In the genomic region with DNA sequence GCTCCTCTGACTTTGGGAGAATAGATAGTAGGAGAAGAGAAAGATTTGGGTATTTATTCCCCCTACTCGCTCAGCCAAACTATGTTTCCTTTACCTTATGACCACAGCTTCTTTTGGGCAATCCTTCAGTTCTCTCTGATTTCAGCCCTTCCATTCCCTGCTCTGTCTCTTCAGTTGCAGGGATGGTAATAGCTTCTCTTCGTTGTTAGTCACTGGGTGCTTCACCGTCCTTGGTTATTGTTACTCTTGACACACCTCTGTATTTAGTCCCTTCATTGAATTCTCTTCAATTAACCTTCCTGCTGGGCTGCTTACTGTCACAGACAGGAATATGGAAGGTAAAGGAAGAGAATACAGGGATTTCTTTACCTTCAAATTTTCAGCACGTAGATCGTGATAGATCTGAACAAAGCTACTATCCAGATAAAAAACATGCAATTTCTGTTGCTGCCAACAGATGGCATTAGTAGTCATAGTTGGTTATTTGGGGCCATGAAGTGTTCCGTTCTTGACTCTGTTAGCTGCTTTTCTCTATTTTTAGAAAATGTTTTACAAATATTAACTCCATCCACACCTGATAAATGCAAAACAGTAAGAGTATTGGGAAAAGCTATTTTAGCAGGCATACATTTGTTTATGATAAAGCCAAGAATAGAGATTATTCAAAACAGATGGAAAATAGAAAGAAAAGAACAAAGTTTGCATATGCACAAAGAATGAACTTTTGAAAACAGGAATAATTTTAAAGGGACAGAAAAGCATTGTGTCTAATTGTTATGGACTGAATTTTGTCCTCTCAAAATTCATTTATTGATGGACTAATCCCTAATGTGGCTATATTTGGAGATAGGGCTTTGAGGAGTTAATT, we compare ENCODE assay signal across 8 cellular contexts. TPM values are rescaled to one million over a fixed set of nuclear protein-coding genes. Genes with fewer than 3 reads are reported as not detected.
DNase-seq lines count a peak whose midpoint lies in the region; ATAC-seq, FAIRE-seq and TF ChIP-seq lines count a peak whose summit lies in the region.

No MANE protein-coding gene starts in this region.

- peak; percentile 55 to 56 for TF ChIP-seq CTCF in endothelial cell of umbilical vein (IDR thresholded peaks at IDR 0.05; ENCODE audit: extremely low read depth in 1 of 2, insufficient read depth in 1 of 2, low read depth in 1 of 2, low read length in 2 of 2)

- H3K4me2 ChIP-seq in Karpas-422 (ENCODE audit: low read depth, low read length, poor library complexity, severe bottlenecking) (peak overlapping the region; percentile 55), endothelial cell of umbilical vein (ENCODE audit: insufficient read depth, low read length) (peak overlapping the region; percentile 87)

- no peaks in the 10 kb centered on the region for H3K36me3 ChIP-seq in Karpas-422 (ENCODE audit: insufficient read depth, low read length)
- H3K36me3 ChIP-seq in endothelial cell of umbilical vein (ENCODE audit: control insufficient read depth in 2 of 2, extremely low read depth in 1 of 2, insufficient read depth in 2 of 2, low read length in 2 of 2): no peaks in the 10 kb centered on the region

- POLR2A ChIA-PET in endothelial cell of umbilical vein (lab: Charles Lee): no interaction called here

- no peaks in the 10 kb centered on the region for H4K20me1 ChIP-seq in Karpas-422 (ENCODE audit: insufficient read depth, low read depth, low read length)
- no peaks in the 10 kb centered on the region for H4K20me1 ChIP-seq in endothelial cell of umbilical vein (replicated peaks; ENCODE audit: control insufficient read depth, extremely low read depth, insufficient read depth, low read length)

- no peaks in the 10 kb centered on the region for H3K9me1 ChIP-seq in endothelial cell of umbilical vein (replicated peaks; ENCODE audit: control insufficient read depth, extremely low read depth, insufficient read depth, low read length)

- H3K4me3 ChIP-seq in Karpas-422 (ENCODE audit: low read length) (peak overlapping the region; percentile 26; the same call in 1 of the 2 replicates), endothelial cell of umbilical vein (replicated peaks in 1 of 3; ENCODE audit: insufficient read depth in 1 of 3, low read depth in 1 of 3, low read length in 3 of 3) (peak overlapping the region in 1 of 3 experiments; percentile 16)

- TF ChIP-seq POLR2A in H54 (IDR thresholded peaks at IDR 0.05; ENCODE audit: low read depth, low read length): no peak
- TF ChIP-seq POLR2A in endothelial cell of umbilical vein (IDR thresholded peaks at IDR 0.05; ENCODE audit: low read depth, low read length): no peak

- H3K27ac ChIP-seq in Karpas-422 (ENCODE audit: low read length): no peak overlapping the region
- H3K27ac ChIP-seq in endothelial cell of umbilical vein (ENCODE audit: insufficient read depth, low read depth, low read length): no peak overlapping the region

- H3K79me2 ChIP-seq in Karpas-422 (ENCODE audit: low read length) (no peaks in the 10 kb centered on the region), endothelial cell of umbilical vein (ENCODE audit: control insufficient read depth, insufficient read depth, low read length) (no peaks in the 10 kb centered on the region)

- no peak overlapping the region for H3K27ac Mint-ChIP-seq in activated T-cell treated with anti-CD3 and anti-CD28 coated beads, Interleukin-2, amount 50 U/mL, for 24 hours

- peaks cover 11% of the 10 kb centered on the region for H3K27me3 Mint-ChIP-seq in activated T-cell treated with anti-CD3 and anti-CD28 coated beads, Interleukin-2, amount 50 U/mL, for 4 hours (ENCODE audit: low read depth)
- peaks cover 12% of the 10 kb centered on the region for H3K27me3 Mint-ChIP-seq in activated T-cell treated with anti-CD3 and anti-CD28 coated beads, Interleukin-2, amount 50 U/mL, for 24 hours

- peak overlapping the region; percentile 29 for H3K4me3 Mint-ChIP-seq in activated T-cell treated with anti-CD3 and anti-CD28 coated beads, Interleukin-2, amount 50 U/mL, for 4 hours
- no peak overlapping the region for H3K4me3 Mint-ChIP-seq in activated T-cell treated with anti-CD3 and anti-CD28 coated beads, Interleukin-2, amount 50 U/mL, for 24 hours

- no peaks in the 10 kb centered on the region for H3K36me3 Mint-ChIP-seq in activated T-cell treated with anti-CD3 and anti-CD28 coated beads, Interleukin-2, amount 50 U/mL, for 4 hours (ENCODE audit: insufficient read depth)
- H3K36me3 Mint-ChIP-seq in activated T-cell treated with anti-CD3 and anti-CD28 coated beads, Interleukin-2, amount 50 U/mL, for 24 hours (ENCODE audit: low read depth): no peaks in the 10 kb centered on the region

- H3K9me3 ChIP-seq in Karpas-422 (ENCODE audit: low read length) (no peaks in the 10 kb centered on the region), endothelial cell of umbilical vein (replicated peaks; ENCODE audit: control insufficient read depth, insufficient read depth, low read length) (no peaks in the 10 kb centered on the region)

- peak overlapping the region; percentile 82; the same call in 1 of the 2 replicates for H2AFZ ChIP-seq in Karpas-422 (ENCODE audit: low read length)
- peak overlapping the region; percentile 89 for H2AFZ ChIP-seq in endothelial cell of umbilical vein (ENCODE audit: low read depth, low read length)

- no peaks in the 10 kb centered on the region for H3K9me2 ChIP-seq in Karpas-422 (replicated peaks; ENCODE audit: insufficient read depth, low read length)

- H3K9me3 Mint-ChIP-seq in activated T-cell treated with anti-CD3 and anti-CD28 coated beads, Interleukin-2, amount 50 U/mL, for 4 hours: no peaks in the 10 kb centered on the region
- no peaks in the 10 kb centered on the region for H3K9me3 Mint-ChIP-seq in activated T-cell treated with anti-CD3 and anti-CD28 coated beads, Interleukin-2, amount 50 U/mL, for 24 hours

- CTCF ChIA-PET in endothelial cell of umbilical vein (lab: Charles Lee): interaction anchor here (0.6 to 1.7 kb wide), 56 partner anchors 9 to 1992 kb away, joined by 3 to 169 read pairs (median 4); a partner anchor contains a TSS

- no TSS peak for BruUV-seq in endothelial cell of umbilical vein (replicated peaks; lab: Mats Ljungman, UMichigan)

- peak; percentile 53 to 54 for ATAC-seq in activated T-cell treated with anti-CD3 and anti-CD28 coated beads, Interleukin-2, amount 50 U/mL, for 4 hours

- intact Hi-C loops in endothelial cell of umbilical vein (cut with micrococcal nuclease): loop anchor here (1.0 to 10.0 kb wide), 6 partner anchors 65 to 579 kb away; a partner anchor contains a TSS

- no peaks in the 10 kb centered on the region for H3K27me3 ChIP-seq in Karpas-422 (ENCODE audit: low read length)
- H3K27me3 ChIP-seq in endothelial cell of umbilical vein (ENCODE audit: control insufficient read depth in 2 of 2, insufficient read depth in 2 of 2, low read length in 2 of 2): no peaks in the 10 kb centered on the region

- dilution Hi-C loops in endothelial cell of umbilical vein (cut with MboI; ENCODE audit: extremely low pct_ligation_motif_present, low sequenced_read_pairs): no loop called here

- H3K4me1 ChIP-seq in Karpas-422 (ENCODE audit: low read length) (peaks cover 17% of the 10 kb centered on the region), endothelial cell of umbilical vein (ENCODE audit: control insufficient read depth, extremely low read depth, insufficient read depth, low read length) (no peaks in the 10 kb centered on the region)

- H3K9ac ChIP-seq in Karpas-422 (ENCODE audit: low read length) (0 out of 2 replicates have a peak overlapping the region, but pooled peaks have one; percentile 12), endothelial cell of umbilical vein (replicated peaks; ENCODE audit: extremely low read depth, insufficient read depth, low read length) (no peak overlapping the region)

- H3K4me1 Mint-ChIP-seq in activated T-cell treated with anti-CD3 and anti-CD28 coated beads, Interleukin-2, amount 50 U/mL, for 4 hours (ENCODE audit: low read depth): peaks cover 6% of the 10 kb centered on the region
- H3K4me1 Mint-ChIP-seq in activated T-cell treated with anti-CD3 and anti-CD28 coated beads, Interleukin-2, amount 50 U/mL, for 24 hours (ENCODE audit: low read depth): peaks cover 7% of the 10 kb centered on the region

- FAIRE-seq in H54 (lab: Jason Lieb, UNC): peak; percentile 84
- FAIRE-seq in endothelial cell of umbilical vein (lab: Jason Lieb, UNC): peak; percentile 82

- DNase-seq in activated T-cell treated with anti-CD3 and anti-CD28 coated beads, Interleukin-2, amount 50 U/mL, for 4 hours: no peak
- no peak for DNase-seq in activated T-cell treated with anti-CD3 and anti-CD28 coated beads, Interleukin-2, amount 50 U/mL, for 24 hours
- peak; percentile 6 for DNase-seq in H54 (ENCODE audit: insufficient read length, low spot score)
- peak; percentile 83 for DNase-seq in Karpas-422
- DNase-seq in RPMI8226: peak; percentile 44
- peak; percentile 57 for DNase-seq in endothelial cell of umbilical vein (ENCODE audit: low read depth, low spot score)
- peak; percentile 20 for DNase-seq in mucosa of gallbladder (ENCODE audit: low spot score)
- no peak for DNase-seq in activated naive CD4-positive, alpha-beta T cell treated with anti-CD3 and anti-CD28 coated beads, Interleukin-2, amount 50 U/mL, for 16 hours

RNA-seq across cellular contexts. Expression of a gene that starts 14.0 kb away (rescaled TPM):
- not detected for total RNA-seq in activated T-cell treated with anti-CD3 and anti-CD28 coated beads, Interleukin-2, amount 50 U/mL, for 4 hours
- total RNA-seq in Karpas-422 (2014; rRNA removed; shearing (Covaris generic); ENCODE audit: low replicate concordance): not detected in 2 replicates
- total RNA-seq in endothelial cell of umbilical vein (not detected in 2 replicates), mucosa of gallbladder (not detected)
- polyA plus RNA-seq in endothelial cell of umbilical vein: not detected in 2 replicates
- polyA plus RNA-seq in endothelial cell of umbilical vein (2011; cell fraction: cytosol; rRNA removed): not detected in 2 replicates
- not detected in 2 replicates for polyA plus RNA-seq in endothelial cell of umbilical vein (2011; cell fraction: nucleus; rRNA removed)
- not detected in 2 replicates for polyA plus RNA-seq in endothelial cell of umbilical vein (2012)
- polyA minus RNA-seq in endothelial cell of umbilical vein: not detected in 2 replicates
- not detected for polyA minus RNA-seq in endothelial cell of umbilical vein (2011; cell fraction: cytosol; rRNA and poly(A)+ RNA removed)
- not detected in 2 replicates for polyA minus RNA-seq in endothelial cell of umbilical vein (2011; cell fraction: nucleus; rRNA and poly(A)+ RNA removed)

RNA-seq across cellular contexts. Expression of a gene that starts 52.1 kb away (rescaled TPM):
- 1 to 10 TPM; 1.1 to 2.3 (median 1.6) TPM for total RNA-seq in activated T-cell treated with anti-CD3 and anti-CD28 coated beads, Interleukin-2, amount 50 U/mL, for 4 hours
- 4.8 and 9.1 TPM in 2 replicates for total RNA-seq in Karpas-422 (2014; rRNA removed; shearing (Covaris generic); ENCODE audit: low replicate concordance)
- total RNA-seq in endothelial cell of umbilical vein (6.1 and 8.1 TPM in 2 replicates), mucosa of gallbladder (72.0 TPM)
- 19.7 and 22.7 TPM in 2 replicates for polyA plus RNA-seq in endothelial cell of umbilical vein
- 9.2 and 10.6 TPM in 2 replicates for polyA plus RNA-seq in endothelial cell of umbilical vein (2011; cell fraction: cytosol; rRNA removed)
- polyA plus RNA-seq in endothelial cell of umbilical vein (2011; cell fraction: nucleus; rRNA removed): 10.1 and 12.1 TPM in 2 replicates
- 7.2 and 8.4 TPM in 2 replicates for polyA plus RNA-seq in endothelial cell of umbilical vein (2012)
- 47.3 and 57.4 TPM in 2 replicates for polyA minus RNA-seq in endothelial cell of umbilical vein
- 26.8 TPM for polyA minus RNA-seq in endothelial cell of umbilical vein (2011; cell fraction: cytosol; rRNA and poly(A)+ RNA removed)
- polyA minus RNA-seq in endothelial cell of umbilical vein (2011; cell fraction: nucleus; rRNA and poly(A)+ RNA removed): 11.2 and 14.6 TPM in 2 replicates

Comparison
In these comparisons a context has a peak if more than half of its experiments do, and no peak if none do; other contexts are left out.
1. DNase-seq: peak in H54 (single experiment), Karpas-422 (single experiment), RPMI8226 (single experiment), endothelial cell of umbilical vein (single experiment) and mucosa of gallbladder (single experiment); none in activated T-cell treated with anti-CD3 and anti-CD28 coated beads, Interleukin-2, amount 50 U/mL, for 4 hours (single experiment), activated T-cell treated with anti-CD3 and anti-CD28 coated beads, Interleukin-2, amount 50 U/mL, for 24 hours (single experiment) and activated naive CD4-positive, alpha-beta T cell treated with anti-CD3 and anti-CD28 coated beads, Interleukin-2, amount 50 U/mL, for 16 hours (single experiment).